In genomic region chr1:6421266-6421665, GRCh38 we compare ENCODE assay signal across 24 cellular contexts. TPM values are rescaled to one million over a fixed set of nuclear protein-coding genes. Genes with fewer than 3 reads are reported as not detected.
"Had no signal": no experiment of that assay in that cellular context is flagged by ENCODE, and none has a peak within 500 bp of the region (broad histone marks: within the 10 kb centered on the region; RNA-seq: fewer than 3 reads in every experiment).

No MANE protein-coding gene starts in this region.

- H3K9me3 Mint-ChIP-seq: activated naive CD4-positive, alpha-beta T cell treated with anti-CD3 and anti-CD28 coated beads, Interleukin-2, amount 50 U/mL, for 24 hours; mesothelial cell of epicardium; nephron; stimulated activated memory B cell treated with anti-CD40 and anti-IgM and Interleukin-4, amounts not matched to agents 10 μg/mL and 1 μg/mL and 100 μg/mL, for 72 hours had no signal

- DNase-seq: activated CD4-positive, alpha-beta T cell treated with anti-CD3 and anti-CD28 coated beads for 1 hour; activated gamma-delta T cell treated with Interleukin-2 at 50 U/mL for 16 hours; activated T-cell treated with anti-CD3 and anti-CD28 coated beads, Interleukin-2, amount 50 U/mL, for 1 hour; adrenal gland; central memory CD4-positive, alpha-beta T cell; effector memory CD4-positive, alpha-beta T cell; gastrocnemius medialis; hippocampal formation; left ventricle myocardium superior; mammary epithelial cell; nucleus accumbens; sigmoid colon; stimulated activated CD4-positive, alpha-beta T cell treated with anti-CD3 and anti-CD28 coated beads, Interleukin-15, amount 100 ng/mL, for 24 hours; stomach had no signal

- H3K27ac Mint-ChIP-seq: mesothelial cell of epicardium; nephron; stimulated activated memory B cell treated with anti-CD40 and anti-IgM and Interleukin-4, amounts not matched to agents 10 μg/mL and 1 μg/mL and 100 μg/mL, for 72 hours had no signal

- ATAC-seq: gastrocnemius medialis; left ventricle myocardium superior; stimulated activated memory B cell treated with anti-CD40 and anti-IgM and Interleukin-4, amounts not matched to agents 10 μg/mL and 1 μg/mL and 100 μg/mL, for 72 hours had no signal

- H3K4me3 ChIP-seq: adrenal gland, sigmoid colon, smooth muscle cell had no signal

- H3K4me3 Mint-ChIP-seq: activated naive CD4-positive, alpha-beta T cell treated with anti-CD3 and anti-CD28 coated beads, Interleukin-2, amount 50 U/mL, for 24 hours; stimulated activated memory B cell treated with anti-CD40 and anti-IgM and Interleukin-4, amounts not matched to agents 10 μg/mL and 1 μg/mL and 100 μg/mL, for 72 hours had no signal

- H3K4me1 Mint-ChIP-seq: nephron had no signal

- H3K36me3 Mint-ChIP-seq: activated naive CD4-positive, alpha-beta T cell treated with anti-CD3 and anti-CD28 coated beads, Interleukin-2, amount 50 U/mL, for 24 hours; mesothelial cell of epicardium; stimulated activated memory B cell treated with anti-CD40 and anti-IgM and Interleukin-4, amounts not matched to agents 10 μg/mL and 1 μg/mL and 100 μg/mL, for 72 hours had no signal

- H3K27ac ChIP-seq: adrenal gland, ascending aorta, esophagus muscularis mucosa, gastrocnemius medialis, sigmoid colon, stomach, suprapubic skin, vagina had no signal

- H3K36me3 ChIP-seq: adrenal gland, ascending aorta, esophagus muscularis mucosa, gastrocnemius medialis, sigmoid colon, stomach, suprapubic skin, transverse colon, vagina had no signal

- H3K9me3 ChIP-seq: adrenal gland, ascending aorta, esophagus muscularis mucosa, gastrocnemius medialis, sigmoid colon, stomach, suprapubic skin, transverse colon, vagina had no signal

RNA-seq across cellular contexts. Expression of gene HES2, which starts 1.5 kb away (rescaled TPM):
- total RNA-seq: ascending aorta, esophagus muscularis mucosa, left ventricle myocardium superior, sigmoid colon had no signal

RNA-seq across cellular contexts. Expression of gene ESPN, which starts 3.3 kb away (rescaled TPM):
- total RNA-seq: smooth muscle cell had no signal
